Comparison of ENCODE assay signal across 9 cellular contexts in genomic region chr19:19321143-19321577, GRCh38. TPM values are rescaled to one million over a fixed set of nuclear protein-coding genes. Genes with fewer than 3 reads are reported as not detected.
DNase-seq lines count a peak whose midpoint lies in the region; ATAC-seq and TF ChIP-seq lines count a peak whose summit lies in the region.
"Had no signal": no experiment of that assay in that cellular context is flagged by ENCODE, and none has a peak within 500 bp of the region (broad histone marks: within the 10 kb centered on the region; RNA-seq: fewer than 3 reads in every experiment).

No MANE protein-coding gene starts in this region.

- ATAC-seq in GM21723 (IDR thresholded peaks at IDR 0.05; ENCODE audit: unreplicated experiment), result no peak

- peak overlapping the region; percentile 97 for H2AFZ ChIP-seq in parathyroid adenoma

- POLR2A ChIA-PET in activated CD4-positive, alpha-beta T cell treated with anti-CD3 and anti-CD28 coated beads, Interleukin-2, amount 10 ng/mL, durations not matched to agents 7 days and 5 days (lab: Charles Lee), result no interaction called here

- peak overlapping the region; percentile 95 for H3K27ac ChIP-seq in HUES64 (ENCODE audit: low read depth, low read length)
- peak overlapping the region; percentile 96 for H3K27ac ChIP-seq in parathyroid adenoma

- H3K27me3 ChIP-seq in HUES64 (ENCODE audit: insufficient read depth, low read length) (no peaks in the 10 kb centered on the region), parathyroid adenoma (ENCODE audit: control insufficient read depth, insufficient read depth, low read length) (no peaks in the 10 kb centered on the region)

- H3K4me2 ChIP-seq in parathyroid adenoma (ENCODE audit: low read length), result peak overlapping the region; percentile 75

- peaks cover 39% of the 10 kb centered on the region for H3K4me1 Mint-ChIP-seq in activated CD4-positive, alpha-beta T cell treated with anti-CD3 and anti-CD28 coated beads, Interleukin-2, amount 10 ng/mL, durations not matched to agents 7 days and 5 days

- peaks cover 35% of the 10 kb centered on the region for H3K36me3 Mint-ChIP-seq in activated CD4-positive, alpha-beta T cell treated with anti-CD3 and anti-CD28 coated beads, Interleukin-2, amount 10 ng/mL, durations not matched to agents 7 days and 5 days (ENCODE audit: low read depth)

- TF ChIP-seq CTCF in fibroblast of villous mesenchyme (IDR thresholded peaks at IDR 0.05; ENCODE audit: insufficient read depth, low read depth, low read length) (no peak), parathyroid adenoma (IDR thresholded peaks at IDR 0.05) (no peak)

- peak overlapping the region; percentile 96 for H3K4me3 Mint-ChIP-seq in activated CD4-positive, alpha-beta T cell treated with anti-CD3 and anti-CD28 coated beads, Interleukin-2, amount 10 ng/mL, durations not matched to agents 7 days and 5 days

- CTCF ChIA-PET in activated CD4-positive, alpha-beta T cell treated with anti-CD3 and anti-CD28 coated beads, Interleukin-2, amount 10 ng/mL, durations not matched to agents 7 days and 5 days (lab: Charles Lee), result interaction anchor here (1.4 kb wide), 1 partner anchor 170 kb away, joined by 3 read pairs; no protein-coding TSS in a partner anchor

- WGBS in HUES64, result 2% methylated on average over 33 of the region's 33 CpGs

- H3K79me2 ChIP-seq in parathyroid adenoma, result peaks cover 69% of the 10 kb centered on the region

- no peaks in the 10 kb centered on the region for H3K27me3 Mint-ChIP-seq in activated CD4-positive, alpha-beta T cell treated with anti-CD3 and anti-CD28 coated beads, Interleukin-2, amount 10 ng/mL, durations not matched to agents 7 days and 5 days

- H3K9me3 ChIP-seq in ES-I3 (ENCODE audit: control insufficient read depth, insufficient read depth, low read length) (no peaks in the 10 kb centered on the region), HUES64 (ENCODE audit: insufficient read depth, low read depth, low read length) (no peaks in the 10 kb centered on the region), parathyroid adenoma (ENCODE audit: control insufficient read depth, low read length) (no peaks in the 10 kb centered on the region)

- no peaks in the 10 kb centered on the region for H3K9me3 Mint-ChIP-seq in activated CD4-positive, alpha-beta T cell treated with anti-CD3 and anti-CD28 coated beads, Interleukin-2, amount 10 ng/mL, durations not matched to agents 7 days and 5 days

- peak; percentile 16 for DNase-seq in activated CD4-positive, alpha-beta T cell treated with anti-CD3 and anti-CD28 coated beads, Interleukin-2, amount 10 ng/mL, durations not matched to agents 7 days and 5 days
- DNase-seq in fibroblast of villous mesenchyme (ENCODE audit: low read depth), result peak; percentile 25
- DNase-seq in AG08395 (ENCODE audit: low spot score), result no peak
- no peak for DNase-seq in NCI-H1092 treated with DMSO at 0.1 percent for 48 hours (lab: John Stamatoyannopoulos, UW)

- H3K27ac Mint-ChIP-seq in activated CD4-positive, alpha-beta T cell treated with anti-CD3 and anti-CD28 coated beads, Interleukin-2, amount 10 ng/mL, durations not matched to agents 7 days and 5 days, result peak overlapping the region; percentile 99

- H3K36me3 ChIP-seq in ES-I3 (ENCODE audit: insufficient read depth, low read length), result peaks cover 7% of the 10 kb centered on the region; the same call in 1 of the 2 replicates
- H3K36me3 ChIP-seq in HUES64 (ENCODE audit: insufficient read depth, low read length), result peaks cover 34% of the 10 kb centered on the region
- no peaks in the 10 kb centered on the region for H3K36me3 ChIP-seq in parathyroid adenoma (ENCODE audit: control insufficient read depth, insufficient read depth, low read length)

- H3K4me1 ChIP-seq in ES-I3 (ENCODE audit: insufficient read depth, low read length) (peaks cover 6% of the 10 kb centered on the region; the same call in 1 of the 2 replicates), HUES64 (ENCODE audit: insufficient read depth, low read length) (no peaks in the 10 kb centered on the region), parathyroid adenoma (peaks cover 3% of the 10 kb centered on the region)

- H3K9ac ChIP-seq in ES-I3 (ENCODE audit: low read depth, low read length) (peak overlapping the region; percentile 78), HUES64 (ENCODE audit: low read depth, low read length) (peak overlapping the region; percentile 97), parathyroid adenoma (peak overlapping the region; percentile 94)

- H3K4me3 ChIP-seq in HUES64 (ENCODE audit: low read length) (peak overlapping the region; percentile 81), fibroblast of villous mesenchyme (ENCODE audit: low read depth, low read length) (peak overlapping the region; percentile 87), parathyroid adenoma (ENCODE audit: low read depth, low read length) (peak overlapping the region; percentile 88)

RNA-seq across cellular contexts. Expression of gene MAU2, which starts 0.5 kb away (rescaled TPM):
- polyA plus RNA-seq in HUES64 (2013, experiment 1 of 2), result 16.7 TPM
- polyA plus RNA-seq in HUES64 (2013, experiment 2 of 2), result 17.7 TPM
- total RNA-seq in activated CD4-positive, alpha-beta T cell treated with anti-CD3 and anti-CD28 coated beads, Interleukin-2, amount 10 ng/mL, durations not matched to agents 7 days and 5 days, result 10 to 100 TPM; 71.9 to 81.4 TPM
- 30.6 and 32.4 TPM in 2 replicates for total RNA-seq in fibroblast of villous mesenchyme

RNA-seq across cellular contexts. Expression of gene SUGP1, which starts 0.9 kb away (rescaled TPM):
- 34.6 TPM for polyA plus RNA-seq in HUES64 (2013, experiment 1 of 2)
- 35.8 TPM for polyA plus RNA-seq in HUES64 (2013, experiment 2 of 2)
- total RNA-seq in activated CD4-positive, alpha-beta T cell treated with anti-CD3 and anti-CD28 coated beads, Interleukin-2, amount 10 ng/mL, durations not matched to agents 7 days and 5 days, result 10 to 100 TPM; 70.8 to 73.1 TPM
- total RNA-seq in fibroblast of villous mesenchyme, result 22.5 and 27.4 TPM in 2 replicates

RNA-seq across cellular contexts. Expression of gene TM6SF2, which starts 48.1 kb away (rescaled TPM):
- polyA plus RNA-seq in HUES64 (2013, experiment 1 of 2), result 1.7 TPM
- 4.0 TPM for polyA plus RNA-seq in HUES64 (2013, experiment 2 of 2)
- not detected for total RNA-seq in activated CD4-positive, alpha-beta T cell treated with anti-CD3 and anti-CD28 coated beads, Interleukin-2, amount 10 ng/mL, durations not matched to agents 7 days and 5 days
- total RNA-seq in fibroblast of villous mesenchyme, result 0.86 and 1.3 TPM in 2 replicates
- total RNA-seq: T-helper 1 cell treated with Interleukin-12 subunit alpha and Interleukin-12 subunit beta and Interleukin-4 antibody, amounts not matched to agents 30 ng/mL and 1 ng/mL, for 36 hours had no signal

Comparison
In these comparisons a context has a peak if more than half of its experiments do, and no peak if none do; other contexts are left out.
1. DNase-seq: peak in activated CD4-positive, alpha-beta T cell treated with anti-CD3 and anti-CD28 coated beads, Interleukin-2, amount 10 ng/mL, durations not matched to agents 7 days and 5 days (single experiment) and fibroblast of villous mesenchyme (single experiment); none in AG08395 (single experiment) and NCI-H1092 treated with DMSO at 0.1 percent for 48 hours (single experiment).
2. Peak in every context shown above with its lines, with median percentiles within 50 percentile points of each other: H3K9ac ChIP-seq and H3K4me3 ChIP-seq.